11 cellular contexts compared by ENCODE assay signal in genomic region chr13:103517066-103517767, GRCh38.
DNase-seq lines count a peak whose midpoint lies in the region; ATAC-seq, FAIRE-seq and TF ChIP-seq lines count a peak whose summit lies in the region.
"Had no signal": no experiment of that assay in that cellular context is flagged by ENCODE, and none has a peak within 500 bp of the region (broad histone marks: within the 10 kb centered on the region; RNA-seq: fewer than 3 reads in every experiment).

No MANE protein-coding gene starts in this region.

- intact Hi-C loops in HepG2 (cut with micrococcal nuclease; ENCODE audit: unreplicated experiment): no loop called here
- intact Hi-C loops in activated T-helper 1 cell treated with anti-CD3 and anti-CD28 coated beads, Interleukin-12 subunit alpha, Interleukin-12 subunit beta, Interleukin-2, Interleukin-4 antibody, amounts not matched to agents 30 ng/mL and 10 ng/mL and 1 ng/mL, durations not matched to agents 14 hours and 24 hours and 36 hours (cut with micrococcal nuclease): no loop called here
- intact Hi-C loops in heart right ventricle (cut with DNase I): loop anchor here in 1 of 10 donors (5.0 kb wide), 1 partner anchor 430 kb away; no protein-coding TSS in a partner anchor

- H3K36me3 Mint-ChIP-seq in activated T-helper 1 cell treated with anti-CD3 and anti-CD28 coated beads, Interleukin-12 subunit alpha, Interleukin-12 subunit beta, Interleukin-2, Interleukin-4 antibody, amounts not matched to agents 30 ng/mL and 10 ng/mL and 1 ng/mL, durations not matched to agents 14 hours and 24 hours and 36 hours (ENCODE audit: low read depth): no peaks in the 10 kb centered on the region
- H3K36me3 Mint-ChIP-seq: natural killer cell had no signal

- H3K36me3 ChIP-seq in liver (ENCODE audit: control insufficient read depth in 4 of 4, insufficient read depth in 3 of 4, low read depth in 1 of 4, low read length in 3 of 4): no peaks in the 10 kb centered on the region
- no peaks in the 10 kb centered on the region for H3K36me3 ChIP-seq in HepG2 (replicated peaks in 1 of 2; ENCODE audit: control insufficient read depth in 1 of 2, insufficient read depth in 2 of 2, low read length in 2 of 2)
- H3K36me3 ChIP-seq in suprapubic skin: no peaks in the 10 kb centered on the region
- no peaks in the 10 kb centered on the region for H3K36me3 ChIP-seq in heart right ventricle

- TF ChIP-seq POLR2A in HepG2 (IDR thresholded peaks at IDR 0.05; ENCODE audit: insufficient read depth in 1 of 2, low read depth in 2 of 2, low read length in 2 of 2) (no peak), suprapubic skin (IDR thresholded peaks at IDR 0.05) (no peak)

- H3K4me3 Mint-ChIP-seq in activated T-helper 1 cell treated with anti-CD3 and anti-CD28 coated beads, Interleukin-12 subunit alpha, Interleukin-12 subunit beta, Interleukin-2, Interleukin-4 antibody, amounts not matched to agents 30 ng/mL and 10 ng/mL and 1 ng/mL, durations not matched to agents 14 hours and 24 hours and 36 hours: no peak overlapping the region
- H3K4me3 Mint-ChIP-seq: natural killer cell had no signal

- H3K4me1 Mint-ChIP-seq in activated T-helper 1 cell treated with anti-CD3 and anti-CD28 coated beads, Interleukin-12 subunit alpha, Interleukin-12 subunit beta, Interleukin-2, Interleukin-4 antibody, amounts not matched to agents 30 ng/mL and 10 ng/mL and 1 ng/mL, durations not matched to agents 14 hours and 24 hours and 36 hours (ENCODE audit: low read depth): no peaks in the 10 kb centered on the region
- H3K4me1 Mint-ChIP-seq: natural killer cell had no signal

- TF ChIP-seq CTCF in liver (IDR thresholded peaks at IDR 0.05; ENCODE audit: low read depth, low read length, missing input control) (no peak), HepG2 (CRISPR knock-in tag; IDR thresholded peaks at IDR 0.05) (no peak), suprapubic skin (IDR thresholded peaks at IDR 0.05) (no peak), heart right ventricle (IDR thresholded peaks at IDR 0.05) (no peak)

- TF ChIP-seq RAD21 in liver (IDR thresholded peaks at IDR 0.05) (peak; percentile 61 to 62), HepG2 (CRISPR knock-in tag; IDR thresholded peaks at IDR 0.05) (no peak)

- no peak for ATAC-seq in HepG2
- ATAC-seq in HG02970 (IDR thresholded peaks at IDR 0.05; ENCODE audit: low FRiP score, unreplicated experiment): peak; percentile 98
- no peak for ATAC-seq in heart right ventricle
- ATAC-seq: natural killer cell had no signal

- FAIRE-seq in HepG2 (lab: Jason Lieb, UNC): no peak

- no TSS peak for BruUV-seq in HepG2 (replicated peaks; lab: Mats Ljungman, UMichigan)

- no peaks in the 10 kb centered on the region for H3K9me3 Mint-ChIP-seq in activated T-helper 1 cell treated with anti-CD3 and anti-CD28 coated beads, Interleukin-12 subunit alpha, Interleukin-12 subunit beta, Interleukin-2, Interleukin-4 antibody, amounts not matched to agents 30 ng/mL and 10 ng/mL and 1 ng/mL, durations not matched to agents 14 hours and 24 hours and 36 hours

- no peak overlapping the region for H3K4me2 ChIP-seq in HepG2 (ENCODE audit: low read depth, low read length)

- in situ Hi-C loops in HepG2 (cut with HindIII; ENCODE audit: extremely low pct_ligation_motif_present, low pct_unique_long_range_greater_than_20kb): no loop called here

- TF ChIP-seq EP300 in HepG2 (IDR thresholded peaks at IDR 0.05; ENCODE audit: low read depth in 2 of 2, low read length in 2 of 2) (no peak), HepG2 (CRISPR knock-in tag; IDR thresholded peaks at IDR 0.05; ENCODE audit: borderline replicate concordance) (no peak), suprapubic skin (IDR thresholded peaks at IDR 0.05) (no peak)

- H2AFZ ChIP-seq in HepG2 (ENCODE audit: low read length): no peak overlapping the region

- peak overlapping the region in 1 of 2 donors; percentile 1 for H3K9ac ChIP-seq in liver (ENCODE audit: low read depth in 1 of 2, low read length in 2 of 2)
- no peak overlapping the region for H3K9ac ChIP-seq in HepG2 (ENCODE audit: insufficient read depth, low read depth, low read length)

- DNase-seq in HepG2 (ENCODE audit: low spot score) (no peak), NCI-H1930 (lab: John Stamatoyannopoulos, UW) (peak; percentile 87 to 90), suprapubic skin (ENCODE audit: low spot score in 2 of 2) (no peak), NCI-H2227 treated with DMSO at 0.1 percent for 48 hours (lab: John Stamatoyannopoulos, UW) (no peak), heart right ventricle (no peak)
- DNase-seq in activated T-helper 1 cell treated with anti-CD3 and anti-CD28 coated beads, Interleukin-12 subunit alpha, Interleukin-12 subunit beta, Interleukin-2, Interleukin-4 antibody, amounts not matched to agents 30 ng/mL and 10 ng/mL and 1 ng/mL, durations not matched to agents 14 hours and 24 hours and 36 hours (ENCODE audit: low spot score): no peak
- DNase-seq: activated gamma-delta T cell treated with Interleukin-2 at 50 U/mL for 16 hours, dorsolateral prefrontal cortex, natural killer cell had no signal

- H3K4me3 ChIP-seq in liver (ENCODE audit: low read depth in 1 of 3, low read length in 3 of 3) (no peak overlapping the region), HepG2 (replicated peaks in 1 of 3; ENCODE audit: insufficient read depth in 1 of 3, low read depth in 2 of 3, low read length in 3 of 3) (no peak overlapping the region), suprapubic skin (no peak overlapping the region), heart right ventricle (no peak overlapping the region)
- H3K4me3 ChIP-seq: dorsolateral prefrontal cortex had no signal

- CTCF ChIA-PET in HepG2 (lab: Yijun Ruan, JAX; ENCODE audit: low intra/inter-chr PET ratio, low total read pairs): no interaction called here

- no peaks in the 10 kb centered on the region for H3K9me3 ChIP-seq in liver (ENCODE audit: control insufficient read depth in 4 of 4, low read length in 3 of 4)
- peaks cover 72% of the 10 kb centered on the region for H3K9me3 ChIP-seq in HepG2 (ENCODE audit: low read length)
- H3K9me3 ChIP-seq in suprapubic skin: no peaks in the 10 kb centered on the region
- no peaks in the 10 kb centered on the region for H3K9me3 ChIP-seq in heart right ventricle

- H3K27me3 ChIP-seq in liver (ENCODE audit: control insufficient read depth in 4 of 4, insufficient read depth in 4 of 4, low read length in 3 of 4) (no peaks in the 10 kb centered on the region), HepG2 (ENCODE audit: control insufficient read depth in 1 of 2, insufficient read depth in 2 of 2, low read length in 2 of 2) (no peaks in the 10 kb centered on the region), suprapubic skin (no peaks in the 10 kb centered on the region), heart right ventricle (no peaks in the 10 kb centered on the region)

- H3K27ac Mint-ChIP-seq in activated T-helper 1 cell treated with anti-CD3 and anti-CD28 coated beads, Interleukin-12 subunit alpha, Interleukin-12 subunit beta, Interleukin-2, Interleukin-4 antibody, amounts not matched to agents 30 ng/mL and 10 ng/mL and 1 ng/mL, durations not matched to agents 14 hours and 24 hours and 36 hours: no peak overlapping the region
- H3K27ac Mint-ChIP-seq: natural killer cell had no signal

- no peaks in the 10 kb centered on the region for H3K79me2 ChIP-seq in HepG2 (ENCODE audit: insufficient read depth, low read length)

- peak overlapping the region; percentile 64 to 78 for H3K27ac ChIP-seq in liver (ENCODE audit: low read depth in 1 of 2, low read length in 2 of 2)
- no peak overlapping the region for H3K27ac ChIP-seq in HepG2 (ENCODE audit: extremely low read length, insufficient read depth, low read length)
- H3K27ac ChIP-seq in suprapubic skin: no peak overlapping the region
- no peak overlapping the region for H3K27ac ChIP-seq in heart right ventricle
- H3K27ac ChIP-seq: dorsolateral prefrontal cortex had no signal

- WGBS in liver: 31% methylated on average over 3 of the region's 3 CpGs
- WGBS in HepG2 (ENCODE audit: low lambda C conversion rate): 4% methylated on average over 3 of the region's 3 CpGs
- WGBS in suprapubic skin: 66% methylated on average over 3 of the region's 3 CpGs
- WGBS in heart right ventricle, 2 donors: 50 to 58% methylated on average over 3 of the region's 3 CpGs

- no peaks in the 10 kb centered on the region for H4K20me1 ChIP-seq in HepG2 (ENCODE audit: insufficient read depth, low read length)

- peaks cover 0 to 26% (median 21%) of the 10 kb centered on the region in 4 donors for H3K4me1 ChIP-seq in liver (ENCODE audit: control insufficient read depth in 4 of 4, insufficient read depth in 4 of 4, low read length in 3 of 4)
- no peaks in the 10 kb centered on the region for H3K4me1 ChIP-seq in HepG2 (ENCODE audit: insufficient read depth, low read length)
- no peaks in the 10 kb centered on the region for H3K4me1 ChIP-seq in suprapubic skin
- H3K4me1 ChIP-seq in heart right ventricle: no peaks in the 10 kb centered on the region

- no peaks in the 10 kb centered on the region for H3K27me3 Mint-ChIP-seq in activated T-helper 1 cell treated with anti-CD3 and anti-CD28 coated beads, Interleukin-12 subunit alpha, Interleukin-12 subunit beta, Interleukin-2, Interleukin-4 antibody, amounts not matched to agents 30 ng/mL and 10 ng/mL and 1 ng/mL, durations not matched to agents 14 hours and 24 hours and 36 hours (ENCODE audit: insufficient read depth)

- POLR2A ChIA-PET in HepG2 (lab: Yijun Ruan, JAX): no interaction called here

TF ChIP-seq in liver, 16 proteins besides CTCF, POLR2A, EP300 and RAD21 (continues in another document):
- TF ChIP-seq FOXA1 (IDR thresholded peaks at IDR 0.05): peak; percentile 97
- peak; percentile 91 for TF ChIP-seq YY1 (IDR thresholded peaks at IDR 0.05)
- peak; percentile 59 for TF ChIP-seq ATF3 (IDR thresholded peaks at IDR 0.05)
- TF ChIP-seq HNF4G (IDR thresholded peaks at IDR 0.05): peak; percentile 49
- peak; percentile 62 for TF ChIP-seq TAF1 (conservative IDR thresholded peaks at IDR 0.05)

TF ChIP-seq in HepG2, 621 proteins besides CTCF, POLR2A, EP300 and RAD21 (continues in another document):
- TF ChIP-seq SMAD1 (CRISPR knock-in tag; IDR thresholded peaks at IDR 0.05; ENCODE audit: borderline replicate concordance, low read depth): no peak

Comparison
In these comparisons a context has a peak if more than half of its experiments do, and no peak if none do; other contexts are left out.
1. H3K27ac ChIP-seq: peak in liver (2 of 2); none in HepG2 (single experiment), suprapubic skin (single experiment) and heart right ventricle (0 of 10).
2. DNase-seq: peak in NCI-H1930 (2 of 2); none in HepG2 (single experiment), suprapubic skin (0 of 2), NCI-H2227 treated with DMSO at 0.1 percent for 48 hours (single experiment), activated T-helper 1 cell treated with anti-CD3 and anti-CD28 coated beads, Interleukin-12 subunit alpha, Interleukin-12 subunit beta, Interleukin-2, Interleukin-4 antibody, amounts not matched to agents 30 ng/mL and 10 ng/mL and 1 ng/mL, durations not matched to agents 14 hours and 24 hours and 36 hours (single experiment) and heart right ventricle (0 of 2).